ENCODE assay signal across 33 cellular contexts in genomic region chr11:69481393-69481844, GRCh38. TPM values are rescaled to one million over a fixed set of nuclear protein-coding genes. Genes with fewer than 3 reads are reported as not detected.
DNase-seq lines count a peak whose midpoint lies in the region; ATAC-seq and TF ChIP-seq lines count a peak whose summit lies in the region.
"Had no signal": no experiment of that assay in that cellular context is flagged by ENCODE, and none has a peak within 500 bp of the region (broad histone marks: within the 10 kb centered on the region; RNA-seq: fewer than 3 reads in every experiment).

Gene LINC01488, plus strand, starts transcription at chr11:69481663.

- peaks cover 16 to 18% of the 10 kb centered on the region in 2 donors for H3K4me1 ChIP-seq in neuronal stem cell (ENCODE audit: control insufficient read depth in 2 of 2, insufficient read depth in 1 of 2, low read depth in 1 of 2, low read length in 2 of 2)
- H3K4me1 ChIP-seq in upper lobe of right lung: no peaks in the 10 kb centered on the region
- H3K4me1 ChIP-seq: prostate gland had no signal

- H3K36me3 ChIP-seq in neuronal stem cell (replicated peaks in 1 of 2; ENCODE audit: control insufficient read depth in 2 of 2, insufficient read depth in 2 of 2, low read length in 2 of 2) (no peaks in the 10 kb centered on the region), upper lobe of right lung (no peaks in the 10 kb centered on the region)
- H3K36me3 ChIP-seq: cardiac muscle cell, prostate gland, WERI-Rb-1 had no signal

- H3K23ac ChIP-seq in neuronal stem cell (ENCODE audit: low read depth, low read length, poor library complexity): peak within 1 kb of the TSS; percentile 75

- intact Hi-C loops in Right ventricle myocardium superior (cut with DNase I) (loop anchor here (5.0 kb wide), 1 partner anchor 156 kb away; no protein-coding TSS in a partner anchor), left ventricle myocardium superior (cut with micrococcal nuclease) (no loop called here), upper lobe of right lung (cut with DNase I) (no loop called here)

- H2BK15ac ChIP-seq in neuronal stem cell (ENCODE audit: low read length): no peak within 1 kb of the TSS

- H3K4me3 ChIP-seq in neuronal stem cell (ENCODE audit: low read length in 2 of 2): no peak within 1 kb of the TSS
- no peak within 1 kb of the TSS for H3K4me3 ChIP-seq in upper lobe of right lung
- H3K4me3 ChIP-seq: cardiac muscle cell, prostate gland had no signal

- peak within 1 kb of the TSS; percentile 32 for H2BK5ac ChIP-seq in neuronal stem cell (ENCODE audit: low read length)

- H3K27me3 ChIP-seq in neuronal stem cell (ENCODE audit: control insufficient read depth in 3 of 3, insufficient read depth in 3 of 3, low read depth in 1 of 3, low read length in 3 of 3) (no peaks in the 10 kb centered on the region), upper lobe of right lung (no peaks in the 10 kb centered on the region)
- H3K27me3 ChIP-seq: cardiac muscle cell had no signal

- no peaks in the 10 kb centered on the region for H3K9me3 ChIP-seq in neuronal stem cell (replicated peaks in 1 of 2; ENCODE audit: control insufficient read depth in 2 of 2, insufficient read depth in 1 of 2, low read depth in 1 of 2, low read length in 2 of 2)
- H3K9me3 ChIP-seq in upper lobe of right lung: no peaks in the 10 kb centered on the region
- H3K9me3 ChIP-seq: prostate gland had no signal

- peak within 1 kb of the TSS; percentile 21 for H3K9ac ChIP-seq in neuronal stem cell (ENCODE audit: low read depth, low read length, poor library complexity)

- no peak within 1 kb of the TSS for H3K14ac ChIP-seq in neuronal stem cell (ENCODE audit: low read length)

- H2AFZ ChIP-seq in neuronal stem cell (ENCODE audit: low read length): no peak within 1 kb of the TSS

- no peak within 1 kb of the TSS for H3K4me2 ChIP-seq in neuronal stem cell (ENCODE audit: insufficient read depth, low read length, poor library complexity, severe bottlenecking)

- H2BK12ac ChIP-seq in neuronal stem cell (ENCODE audit: low read length): no peak within 1 kb of the TSS

- no peak within 1 kb of the TSS for H4K8ac ChIP-seq in neuronal stem cell (ENCODE audit: low read depth, low read length)

- peak within 1 kb of the TSS; percentile 39 for H2AK5ac ChIP-seq in neuronal stem cell (ENCODE audit: low read depth, low read length)

- peak within 1 kb of the TSS; percentile 66 for H3K18ac ChIP-seq in neuronal stem cell (ENCODE audit: low read length)

- H4K91ac ChIP-seq in neuronal stem cell (ENCODE audit: low read depth, low read length, poor library complexity): no peak within 1 kb of the TSS

- H3K27ac ChIP-seq in neuronal stem cell (replicated peaks; ENCODE audit: low read length): no peak within 1 kb of the TSS
- H3K27ac ChIP-seq in upper lobe of right lung: no peak within 1 kb of the TSS
- H3K27ac ChIP-seq: cardiac muscle cell, prostate gland, WERI-Rb-1 had no signal

- ATAC-seq in Right ventricle myocardium superior (ENCODE audit: poor library complexity): no peak
- no peak for ATAC-seq in left ventricle myocardium superior
- no peak for ATAC-seq in left lobe of liver
- no peak for ATAC-seq in upper lobe of right lung
- ATAC-seq in GM21825 (IDR thresholded peaks at IDR 0.05; ENCODE audit: unreplicated experiment): no peak
- ATAC-seq in HG03432 (IDR thresholded peaks at IDR 0.05; ENCODE audit: unreplicated experiment): no peak
- no peak for ATAC-seq in HG02763 (IDR thresholded peaks at IDR 0.05; ENCODE audit: unreplicated experiment)

- DNase-seq in Right ventricle myocardium superior: peak; percentile 17
- DNase-seq in left ventricle myocardium superior: no peak
- DNase-seq in left lobe of liver (ENCODE audit: low spot score): no peak
- DNase-seq in neuronal stem cell (ENCODE audit: low spot score): no peak
- DNase-seq in upper lobe of right lung: peak; percentile 30
- DNase-seq: activated CD4-positive, alpha-beta T cell treated with anti-CD3 and anti-CD28 coated beads for 4 hours; activated gamma-delta T cell; activated T-cell treated with anti-CD3 and anti-CD28 coated beads for 4 hours; Calu3; DMS79; erythroblast; GDM1; GOT3; HFFc6; KBM-7; NCI-H1092; NCI-H1694; NCI-H446 treated with DMSO at 0.1 percent for 48 hours; NCI-H774; stimulated activated CD4-positive, alpha-beta T cell treated with anti-CD3 and anti-CD28 coated beads, Interleukin-15, amount 100 ng/mL, for 24 hours; substantia nigra; T1000; WERI-Rb-1 had no signal

- no CpG with 5 or more reads among the region's 4 CpGs for WGBS in neuronal stem cell (ENCODE audit: extremely low coverage in 2 of 2, insufficient read length in 2 of 2, insufficient replicate concordance in 1 of 2), 2 donors

- no peak for TF ChIP-seq CTCF in upper lobe of right lung (IDR thresholded peaks at IDR 0.05)

- no peaks in the 10 kb centered on the region for H3K79me1 ChIP-seq in neuronal stem cell (ENCODE audit: low read depth, low read length)

- H2BK120ac ChIP-seq in neuronal stem cell (ENCODE audit: low read depth, low read length): peak within 1 kb of the TSS; percentile 16

- no peak within 1 kb of the TSS for H3K4ac ChIP-seq in neuronal stem cell (ENCODE audit: low read length)

RNA-seq across cellular contexts. Expression of gene LINC01488, which starts in this region (rescaled TPM):
- total RNA-seq in Right ventricle myocardium superior (0.22 TPM), left ventricle myocardium superior (not detected), left lobe of liver (27.5 TPM), upper lobe of right lung (not detected)
- 0.06 TPM for polyA plus RNA-seq in neuronal stem cell (2013, experiment 1 of 2)
- polyA plus RNA-seq in neuronal stem cell (2013, experiment 2 of 2): 0.01 TPM
- total RNA-seq: A172, astrocyte, Calu3, fibroblast of villous mesenchyme, HFFc6, M059J, prostate gland had no signal
- polyA plus RNA-seq: keratinocyte had no signal

Comparison
In these comparisons a context has a peak if more than half of its experiments do, and no peak if none do; other contexts are left out.
1. RNA of gene LINC01488 (total RNA-seq): 27.5 TPM in left lobe of liver (single experiment); 0.22 TPM in Right ventricle myocardium superior (single experiment), not detected in left ventricle myocardium superior (single experiment) and not detected in upper lobe of right lung (single experiment); every median in the first group is over 10 times any median in the second.
2. Peak in DNase-seq in Right ventricle myocardium superior; RNA of the gene not detected or under 1 TPM.
3. Peak in DNase-seq in upper lobe of right lung; RNA of the gene not detected or under 1 TPM.